ENCODE assay signal across 36 cellular contexts in the genomic region with DNA sequence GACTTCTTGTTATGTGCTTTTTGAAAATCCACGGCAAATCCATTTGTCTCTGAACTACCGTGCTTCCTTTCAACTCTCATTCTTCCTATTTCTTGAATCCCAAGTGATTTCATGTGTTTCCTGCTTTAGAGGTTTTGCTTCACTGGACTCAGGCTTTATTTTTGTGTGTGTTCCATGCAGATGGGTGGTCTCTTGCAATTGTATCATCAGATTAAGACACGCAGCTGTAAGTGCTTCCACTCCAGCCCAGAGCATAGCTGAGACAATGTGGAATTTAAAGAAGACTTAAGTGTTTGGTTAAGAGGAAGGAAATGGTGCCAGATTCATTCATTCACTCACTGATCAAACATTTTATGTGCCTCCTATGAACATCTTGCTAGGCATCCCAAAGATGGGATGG. TPM values are rescaled to one million over a fixed set of nuclear protein-coding genes. Genes with fewer than 3 reads are reported as not detected.
"Had no signal": no experiment of that assay in that cellular context is flagged by ENCODE, and none has a peak within 500 bp of the region (broad histone marks: within the 10 kb centered on the region; RNA-seq: fewer than 3 reads in every experiment).

No MANE protein-coding gene starts in this region.

- H3K9me3 Mint-ChIP-seq: activated B cell treated with CpG ODN at 0.5 μM for 24 hours; activated CD4-positive, alpha-beta memory T cell treated with anti-CD3 and anti-CD28 coated beads for 36 hours; activated naive CD4-positive, alpha-beta T cell treated with anti-CD3 and anti-CD28 coated beads, Interleukin-2, amount 50 U/mL, for 24 hours; activated naive CD8-positive, alpha-beta T cell treated with anti-CD3 and anti-CD28 coated beads, Interleukin-2, amount 10 ng/mL, durations not matched to agents 7 days and 5 days; central memory CD8-positive, alpha-beta T cell had no signal

- H3K4me1 Mint-ChIP-seq: activated naive CD4-positive, alpha-beta T cell treated with anti-CD3 and anti-CD28 coated beads, Interleukin-2, amount 50 U/mL, for 24 hours; activated naive CD8-positive, alpha-beta T cell treated with anti-CD3 and anti-CD28 coated beads, Interleukin-2, amount 10 ng/mL, durations not matched to agents 7 days and 5 days; central memory CD8-positive, alpha-beta T cell had no signal

- ATAC-seq: activated CD8-positive, alpha-beta memory T cell treated with anti-CD3 and anti-CD28 coated beads, Interleukin-2, amount 10 ng/mL, durations not matched to agents 7 days and 5 days had no signal

- H3K4me3 ChIP-seq: ascending aorta, cardiac muscle cell, Peyer's patch had no signal

- H3K27ac Mint-ChIP-seq: activated B cell treated with CpG ODN at 0.5 μM for 24 hours; activated CD4-positive, alpha-beta memory T cell treated with anti-CD3 and anti-CD28 coated beads for 36 hours; activated CD8-positive, alpha-beta memory T cell treated with anti-CD3 and anti-CD28 coated beads, Interleukin-2, amount 10 ng/mL, durations not matched to agents 7 days and 5 days; activated naive CD4-positive, alpha-beta T cell treated with anti-CD3 and anti-CD28 coated beads, Interleukin-2, amount 50 U/mL, for 24 hours; activated naive CD8-positive, alpha-beta T cell treated with anti-CD3 and anti-CD28 coated beads, Interleukin-2, amount 10 ng/mL, durations not matched to agents 7 days and 5 days had no signal

- H3K9me3 ChIP-seq: ascending aorta, Peyer's patch had no signal

- H3K27ac ChIP-seq: ascending aorta, cardiac muscle cell, KMS-11, Peyer's patch, VCaP had no signal

- H3K9ac ChIP-seq: KMS-11 had no signal

- DNase-seq: activated B cell treated with CpG ODN at 0.5 μM for 24 hours; activated CD4-positive, alpha-beta memory T cell treated with anti-CD3 and anti-CD28 coated beads for 36 hours; activated CD4-positive, alpha-beta T cell treated with anti-CD3 and anti-CD28 coated beads for 4 hours; activated CD4-positive, alpha-beta T cell treated with anti-CD3 and anti-CD28 coated beads, Interleukin-2, amount 50 U/mL, for 1 hour; activated CD4-positive, CD25-positive, alpha-beta regulatory T cell treated with anti-CD3 and anti-CD28 coated beads, Interleukin-2, amount 50 U/mL, for 72 hours; activated CD8-positive, alpha-beta memory T cell treated with anti-CD3 and anti-CD28 coated beads for 24 hours; activated CD8-positive, alpha-beta memory T cell treated with anti-CD3 and anti-CD28 coated beads, Interleukin-2, amount 10 ng/mL, durations not matched to agents 7 days and 5 days; activated CD8-positive, alpha-beta memory T cell treated with anti-CD3 and anti-CD28 coated beads, Interleukin-2, amount 50 U/mL, for 48 hours; activated effector memory CD4-positive, alpha-beta T cell treated with Interleukin-2 at 50 U/mL for 16 hours; activated naive CD4-positive, alpha-beta T cell treated with Interleukin-2 at 50 U/mL for 16 hours; activated naive CD8-positive, alpha-beta T cell treated with anti-CD3 and anti-CD28 coated beads, Interleukin-2, amount 10 ng/mL, durations not matched to agents 7 days and 5 days; activated T-cell treated with anti-CD3 and anti-CD28 coated beads, Interleukin-2, amount 50 U/mL, for 48 hours; amygdala; NCI-H1092 treated with DMSO at 0.1 percent for 48 hours; NCI-H1417; NCI-H146; NCI-H187; NCI-H2029 treated with DMSO at 0.1 percent for 48 hours; NCI-H2107; NCI-H226; NCI-H446 treated with DMSO at 0.1 percent for 48 hours; NCI-H524; NCI-H69; Peyer's patch; RPMI8226; SHP77 treated with DMSO at 0.1 percent for 48 hours; SW 1271; T-helper 1 cell; T-helper 2 cell; T-helper 9 cell had no signal

- H3K4me1 ChIP-seq: ascending aorta, Peyer's patch had no signal

- H3K36me3 ChIP-seq: ascending aorta, cardiac muscle cell, Peyer's patch had no signal

- H3K27me3 ChIP-seq: ascending aorta, cardiac muscle cell, Peyer's patch had no signal

- H3K27me3 Mint-ChIP-seq: activated B cell treated with CpG ODN at 0.5 μM for 24 hours; activated CD4-positive, alpha-beta memory T cell treated with anti-CD3 and anti-CD28 coated beads for 36 hours; activated naive CD4-positive, alpha-beta T cell treated with anti-CD3 and anti-CD28 coated beads, Interleukin-2, amount 50 U/mL, for 24 hours; central memory CD8-positive, alpha-beta T cell had no signal

- H3K36me3 Mint-ChIP-seq: activated CD4-positive, alpha-beta memory T cell treated with anti-CD3 and anti-CD28 coated beads for 36 hours; activated CD8-positive, alpha-beta memory T cell treated with anti-CD3 and anti-CD28 coated beads, Interleukin-2, amount 10 ng/mL, durations not matched to agents 7 days and 5 days had no signal

- H3K4me3 Mint-ChIP-seq: activated B cell treated with CpG ODN at 0.5 μM for 24 hours; activated CD4-positive, alpha-beta memory T cell treated with anti-CD3 and anti-CD28 coated beads for 36 hours; activated CD8-positive, alpha-beta memory T cell treated with anti-CD3 and anti-CD28 coated beads, Interleukin-2, amount 10 ng/mL, durations not matched to agents 7 days and 5 days; activated naive CD4-positive, alpha-beta T cell treated with anti-CD3 and anti-CD28 coated beads, Interleukin-2, amount 50 U/mL, for 24 hours; activated naive CD8-positive, alpha-beta T cell treated with anti-CD3 and anti-CD28 coated beads, Interleukin-2, amount 10 ng/mL, durations not matched to agents 7 days and 5 days; central memory CD8-positive, alpha-beta T cell had no signal

- H3K4me2 ChIP-seq: KMS-11 had no signal

RNA-seq across cellular contexts. Expression of a gene that starts 46.3 kb away (rescaled TPM):
- total RNA-seq: activated CD8-positive, alpha-beta memory T cell treated with anti-CD3 and anti-CD28 coated beads, Interleukin-2, amount 10 ng/mL, durations not matched to agents 7 days and 5 days; activated naive CD8-positive, alpha-beta T cell treated with anti-CD3 and anti-CD28 coated beads, Interleukin-2, amount 10 ng/mL, durations not matched to agents 7 days and 5 days had no signal
